In genomic region chr12:45981075-45981837, GRCh38 we compare ENCODE assay signal across 2 cellular contexts.
TF ChIP-seq lines count a peak whose summit lies in the region.

No MANE protein-coding gene starts in this region.

TF ChIP-seq in A549, 52 proteins besides CTCF, POLR2A, EP300 and RAD21 (continued from another document):
- TF ChIP-seq, protein P1, sequence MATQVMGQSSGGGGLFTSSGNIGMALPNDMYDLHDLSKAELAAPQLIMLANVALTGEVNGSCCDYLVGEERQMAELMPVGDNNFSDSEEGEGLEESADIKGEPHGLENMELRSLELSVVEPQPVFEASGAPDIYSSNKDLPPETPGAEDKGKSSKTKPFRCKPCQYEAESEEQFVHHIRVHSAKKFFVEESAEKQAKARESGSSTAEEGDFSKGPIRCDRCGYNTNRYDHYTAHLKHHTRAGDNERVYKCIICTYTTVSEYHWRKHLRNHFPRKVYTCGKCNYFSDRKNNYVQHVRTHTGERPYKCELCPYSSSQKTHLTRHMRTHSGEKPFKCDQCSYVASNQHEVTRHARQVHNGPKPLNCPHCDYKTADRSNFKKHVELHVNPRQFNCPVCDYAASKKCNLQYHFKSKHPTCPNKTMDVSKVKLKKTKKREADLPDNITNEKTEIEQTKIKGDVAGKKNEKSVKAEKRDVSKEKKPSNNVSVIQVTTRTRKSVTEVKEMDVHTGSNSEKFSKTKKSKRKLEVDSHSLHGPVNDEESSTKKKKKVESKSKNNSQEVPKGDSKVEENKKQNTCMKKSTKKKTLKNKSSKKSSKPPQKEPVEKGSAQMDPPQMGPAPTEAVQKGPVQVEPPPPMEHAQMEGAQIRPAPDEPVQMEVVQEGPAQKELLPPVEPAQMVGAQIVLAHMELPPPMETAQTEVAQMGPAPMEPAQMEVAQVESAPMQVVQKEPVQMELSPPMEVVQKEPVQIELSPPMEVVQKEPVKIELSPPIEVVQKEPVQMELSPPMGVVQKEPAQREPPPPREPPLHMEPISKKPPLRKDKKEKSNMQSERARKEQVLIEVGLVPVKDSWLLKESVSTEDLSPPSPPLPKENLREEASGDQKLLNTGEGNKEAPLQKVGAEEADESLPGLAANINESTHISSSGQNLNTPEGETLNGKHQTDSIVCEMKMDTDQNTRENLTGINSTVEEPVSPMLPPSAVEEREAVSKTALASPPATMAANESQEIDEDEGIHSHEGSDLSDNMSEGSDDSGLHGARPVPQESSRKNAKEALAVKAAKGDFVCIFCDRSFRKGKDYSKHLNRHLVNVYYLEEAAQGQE (IDR thresholded peaks at IDR 0.05) = no peak
- TF ChIP-seq E2F6 (IDR thresholded peaks at IDR 0.05; ENCODE audit: borderline replicate concordance, low read depth) = no peak
- TF ChIP-seq ATOH8 (CRISPR knock-in tag; IDR thresholded peaks at IDR 0.05; ENCODE audit: low read depth) = no peak
- no peak for TF ChIP-seq JUNB (IDR thresholded peaks at IDR 0.05)
- TF ChIP-seq, protein P2, sequence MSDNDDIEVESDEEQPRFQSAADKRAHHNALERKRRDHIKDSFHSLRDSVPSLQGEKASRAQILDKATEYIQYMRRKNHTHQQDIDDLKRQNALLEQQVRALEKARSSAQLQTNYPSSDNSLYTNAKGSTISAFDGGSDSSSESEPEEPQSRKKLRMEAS (IDR thresholded peaks at IDR 0.05) = no peak
- no peak for TF ChIP-seq ZNF302 (CRISPR knock-in tag; IDR thresholded peaks at IDR 0.05)
- TF ChIP-seq CHD2 (IDR thresholded peaks at IDR 0.05; ENCODE audit: low read length, partially characterized antibody) = no peak
- TF ChIP-seq HOXB13 (CRISPR knock-in tag; IDR thresholded peaks at IDR 0.05; ENCODE audit: low read depth) = no peak
- TF ChIP-seq TFCP2L1 (CRISPR knock-in tag; IDR thresholded peaks at IDR 0.05) = no peak
- TF ChIP-seq ELK1 (IDR thresholded peaks at IDR 0.05; ENCODE audit: low read depth, low read length) = no peak
- TF ChIP-seq CHD4 (IDR thresholded peaks at IDR 0.05; ENCODE audit: borderline replicate concordance) = no peak
- no peak for TF ChIP-seq CBX2 (IDR thresholded peaks at IDR 0.05; ENCODE audit: borderline replicate concordance, low read depth)

TF ChIP-seq in HepG2, 621 proteins besides CTCF, POLR2A, EP300 and RAD21 (continued from another document):
- TF ChIP-seq, protein P3, sequence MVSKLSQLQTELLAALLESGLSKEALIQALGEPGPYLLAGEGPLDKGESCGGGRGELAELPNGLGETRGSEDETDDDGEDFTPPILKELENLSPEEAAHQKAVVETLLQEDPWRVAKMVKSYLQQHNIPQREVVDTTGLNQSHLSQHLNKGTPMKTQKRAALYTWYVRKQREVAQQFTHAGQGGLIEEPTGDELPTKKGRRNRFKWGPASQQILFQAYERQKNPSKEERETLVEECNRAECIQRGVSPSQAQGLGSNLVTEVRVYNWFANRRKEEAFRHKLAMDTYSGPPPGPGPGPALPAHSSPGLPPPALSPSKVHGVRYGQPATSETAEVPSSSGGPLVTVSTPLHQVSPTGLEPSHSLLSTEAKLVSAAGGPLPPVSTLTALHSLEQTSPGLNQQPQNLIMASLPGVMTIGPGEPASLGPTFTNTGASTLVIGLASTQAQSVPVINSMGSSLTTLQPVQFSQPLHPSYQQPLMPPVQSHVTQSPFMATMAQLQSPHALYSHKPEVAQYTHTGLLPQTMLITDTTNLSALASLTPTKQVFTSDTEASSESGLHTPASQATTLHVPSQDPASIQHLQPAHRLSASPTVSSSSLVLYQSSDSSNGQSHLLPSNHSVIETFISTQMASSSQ (IDR thresholded peaks at IDR 0.05; ENCODE audit: low read depth) = 0 out of 2 replicates have a peak, but pooled peaks have one; percentile 30
- TF ChIP-seq, protein P3 (CRISPR knock-in tag; IDR thresholded peaks at IDR 0.05; ENCODE audit: borderline replicate concordance) = no peak
- TF ChIP-seq HDAC6 (IDR thresholded peaks at IDR 0.05; ENCODE audit: low read depth, low read length) = no peak
